ENCODE assay signal across 22 cellular contexts in genomic region chr4:2465032-2465431, GRCh38. TPM values are rescaled to one million over a fixed set of nuclear protein-coding genes. Genes with fewer than 3 reads are reported as not detected.
DNase-seq lines count a peak whose midpoint lies in the region; ATAC-seq, FAIRE-seq and TF ChIP-seq lines count a peak whose summit lies in the region.
"Had no signal": no experiment of that assay in that cellular context is flagged by ENCODE, and none has a peak within 500 bp of the region (broad histone marks: within the 10 kb centered on the region; RNA-seq: fewer than 3 reads in every experiment).

No MANE protein-coding gene starts in this region.

- peaks cover 34% of the 10 kb centered on the region for H3K4me1 ChIP-seq in HepG2 (ENCODE audit: insufficient read depth, low read length)
- peaks cover 0 to 14% (median 4%) of the 10 kb centered on the region in 4 donors for H3K4me1 ChIP-seq in right lobe of liver
- peaks cover 8 to 15% of the 10 kb centered on the region in 2 donors for H3K4me1 ChIP-seq in kidney (ENCODE audit: control insufficient read depth in 1 of 2, insufficient read depth in 1 of 2, low read depth in 1 of 2, low read length in 2 of 2)
- peaks cover 11 to 46% (median 30%) of the 10 kb centered on the region in 6 donors for H3K4me1 ChIP-seq in spleen
- H3K4me1 ChIP-seq in gastrocnemius medialis, result peaks cover 15 to 19% of the 10 kb centered on the region in 2 donors

- no peak for TF ChIP-seq POLR2A in HepG2 (IDR thresholded peaks at IDR 0.05; ENCODE audit: insufficient read depth in 1 of 2, low read depth in 2 of 2, low read length in 2 of 2)
- no peak for TF ChIP-seq POLR2A in right lobe of liver (IDR thresholded peaks at IDR 0.05)
- TF ChIP-seq POLR2A in spleen (IDR thresholded peaks at IDR 0.05), result no peak
- no peak for TF ChIP-seq POLR2A in gastrocnemius medialis (IDR thresholded peaks at IDR 0.05)

- H3K9ac ChIP-seq in HepG2 (ENCODE audit: insufficient read depth, low read depth, low read length) (no peak overlapping the region), kidney (ENCODE audit: low read length in 2 of 2) (no peak overlapping the region)
- H3K9ac ChIP-seq: BLaER1 had no signal

- ATAC-seq in HepG2 (no peak), right lobe of liver (no peak), HG02884 (IDR thresholded peaks at IDR 0.05; ENCODE audit: unreplicated experiment) (no peak), gastrocnemius medialis (no peak)
- ATAC-seq: GM23338 had no signal

- peaks cover 20% of the 10 kb centered on the region for H3K79me2 ChIP-seq in HepG2 (ENCODE audit: insufficient read depth, low read length)

- CTCF ChIA-PET in HepG2 (lab: Yijun Ruan, JAX; ENCODE audit: low intra/inter-chr PET ratio, low total read pairs), result no interaction called here

- no peak overlapping the region for H2AFZ ChIP-seq in HepG2 (ENCODE audit: low read length)
- H2AFZ ChIP-seq: GM23338 had no signal

- H4K20me1 ChIP-seq in HepG2 (ENCODE audit: insufficient read depth, low read length), result peaks cover 4% of the 10 kb centered on the region

- H3K27ac ChIP-seq in HepG2 (ENCODE audit: extremely low read length, insufficient read depth, low read length) (no peak overlapping the region), right lobe of liver (no peak overlapping the region), kidney (ENCODE audit: low read depth in 2 of 2, low read length in 2 of 2) (no peak overlapping the region), spleen (no peak overlapping the region), gastrocnemius medialis (no peak overlapping the region)
- H3K27ac ChIP-seq: BLaER1 had no signal

- DNase-seq in HepG2 (ENCODE audit: low spot score) (no peak), right lobe of liver (no peak), kidney (peak; percentile 39), spleen (peak; percentile 39), gastrocnemius medialis (no peak)
- no peak for DNase-seq in stimulated activated CD4-positive, alpha-beta T cell treated with anti-CD3 and anti-CD28 coated beads, Interleukin-4, amount 100 ng/mL, for 4 hours
- DNase-seq: 8988T; CD4-positive, alpha-beta memory T cell; DMS153; DMS79; GDM1; HCEC 1CT; HFFc6 had no signal

- TF ChIP-seq CTCF in HepG2 (CRISPR knock-in tag; IDR thresholded peaks at IDR 0.05), result no peak
- TF ChIP-seq CTCF in right lobe of liver (IDR thresholded peaks at IDR 0.05), result no peak
- no peak for TF ChIP-seq CTCF in kidney (IDR thresholded peaks at IDR 0.05; ENCODE audit: borderline replicate concordance, extremely low read depth, insufficient read depth)
- no peak for TF ChIP-seq CTCF in spleen (IDR thresholded peaks at IDR 0.05 in 8 of 11, conservative IDR thresholded peaks at IDR 0.05 in 3 of 11)
- TF ChIP-seq CTCF in gastrocnemius medialis (IDR thresholded peaks at IDR 0.05 in 4 of 5, conservative IDR thresholded peaks at IDR 0.05 in 1 of 5), result no peak

- no peak for TF ChIP-seq EP300 in HepG2 (IDR thresholded peaks at IDR 0.05; ENCODE audit: low read depth in 2 of 2, low read length in 2 of 2)
- TF ChIP-seq EP300 in HepG2 (CRISPR knock-in tag; IDR thresholded peaks at IDR 0.05; ENCODE audit: borderline replicate concordance), result no peak

- no TSS peak for BruUV-seq in HepG2 (replicated peaks; lab: Mats Ljungman, UMichigan)

- TF ChIP-seq RAD21 in HepG2 (CRISPR knock-in tag; IDR thresholded peaks at IDR 0.05), result no peak

- no peak for FAIRE-seq in HepG2 (lab: Jason Lieb, UNC)
- no peak for FAIRE-seq in kidney (lab: Jason Lieb, UNC)
- FAIRE-seq: GM12892, GM18507, H54 had no signal

- in situ Hi-C loops in HepG2 (cut with HindIII; ENCODE audit: extremely low pct_ligation_motif_present, low pct_unique_long_range_greater_than_20kb), result no loop called here
- in situ Hi-C loops in gastrocnemius medialis (cut with MboI; ENCODE audit: low sequenced_read_pairs in 4 of 4), result loop anchor here in 3 of 4 donors (10.0 to 25.0 kb wide), 2 partner anchors 240 to 253 kb away; no protein-coding TSS in a partner anchor

- H3K36me3 ChIP-seq in HepG2 (replicated peaks in 1 of 2; ENCODE audit: control insufficient read depth in 1 of 2, insufficient read depth in 2 of 2, low read length in 2 of 2), result no peaks in the 10 kb centered on the region; a peak in 1 of 5 replicates
- no peaks in the 10 kb centered on the region for H3K36me3 ChIP-seq in right lobe of liver
- no peaks in the 10 kb centered on the region for H3K36me3 ChIP-seq in kidney (ENCODE audit: control insufficient read depth in 1 of 2, insufficient read depth in 2 of 2, low read length in 2 of 2)
- H3K36me3 ChIP-seq in spleen, result no peaks in the 10 kb centered on the region
- no peaks in the 10 kb centered on the region for H3K36me3 ChIP-seq in gastrocnemius medialis
- H3K36me3 ChIP-seq: BLaER1 had no signal

- WGBS in HepG2 (ENCODE audit: low lambda C conversion rate), result 80% methylated on average over 1 of the region's 6 CpGs
- WGBS in right lobe of liver (ENCODE audit: insufficient coverage, low coverage, low lambda C conversion rate, missing lambda C conversion rate), result 100% methylated on average over 1 of the region's 6 CpGs
- 90 to 97% (median 95%) methylated on average over 5 to 6 of the region's 6 CpGs for WGBS in spleen, 5 donors

- POLR2A ChIA-PET in HepG2 (lab: Yijun Ruan, JAX), result no interaction called here

- no peak overlapping the region for H3K4me2 ChIP-seq in HepG2 (ENCODE audit: low read depth, low read length)
- H3K4me2 ChIP-seq: BLaER1, GM23338 had no signal

- H3K27me3 ChIP-seq in HepG2 (ENCODE audit: control insufficient read depth in 1 of 2, insufficient read depth in 2 of 2, low read length in 2 of 2) (peaks cover 3 to 19% of the 10 kb centered on the region in 2 experiments; a peak in 4 of 5 replicates), right lobe of liver (no peaks in the 10 kb centered on the region), spleen (replicated peaks in 1 of 7) (peaks cover 0 to 26% (median 0%) of the 10 kb centered on the region in 7 donors), gastrocnemius medialis (no peaks in the 10 kb centered on the region)

- intact Hi-C loops in HepG2 (cut with micrococcal nuclease; ENCODE audit: unreplicated experiment) (loop anchor here (10.0 kb wide), 1 partner anchor 220 kb away; the partner anchor contains the start of genes HAUS3 and POLN), right lobe of liver (cut with DNase I) (no loop called here), kidney (cut with DNase I) (no loop called here), spleen (cut with DNase I; ENCODE audit: low total_unique reads) (no loop called here), gastrocnemius medialis (cut with DNase I; ENCODE audit: low total_unique reads) (loop anchor here (5.0 to 10.0 kb wide), 2 partner anchors 203 to 460 kb away; partner anchors contain the start of genes MXD4 and NELFA)

- no peak overlapping the region for H3K4me3 ChIP-seq in HepG2 (replicated peaks in 1 of 3; ENCODE audit: insufficient read depth in 1 of 3, low read depth in 2 of 3, low read length in 3 of 3)
- H3K4me3 ChIP-seq in right lobe of liver, result no peak overlapping the region
- no peak overlapping the region for H3K4me3 ChIP-seq in kidney (ENCODE audit: low read length in 2 of 2)
- no peak overlapping the region for H3K4me3 ChIP-seq in spleen
- no peak overlapping the region for H3K4me3 ChIP-seq in gastrocnemius medialis
- H3K4me3 ChIP-seq: BLaER1, GM23338 had no signal

- no peaks in the 10 kb centered on the region for H3K9me3 ChIP-seq in HepG2 (ENCODE audit: low read length)
- H3K9me3 ChIP-seq in right lobe of liver, result no peaks in the 10 kb centered on the region
- no peaks in the 10 kb centered on the region for H3K9me3 ChIP-seq in kidney (ENCODE audit: control insufficient read depth in 1 of 2, low read length in 2 of 2)
- no peaks in the 10 kb centered on the region for H3K9me3 ChIP-seq in spleen
- no peaks in the 10 kb centered on the region for H3K9me3 ChIP-seq in gastrocnemius medialis
- H3K9me3 ChIP-seq: BLaER1 had no signal

RNA-seq across cellular contexts. Expression of gene RNF4, which starts 3.9 kb away (rescaled TPM):
- total RNA-seq in HepG2 (2016; rRNA removed; fragmentation: Illumina TruSeq; extraction: Trizol) (38.1 and 46.7 TPM in 2 replicates), right lobe of liver (10 to 100 TPM; 16.2 to 22.5 (median 18.0) TPM), kidney (61.5 TPM), spleen (10 to 100 TPM; 57.4 to 82.5 (median 66.4) TPM), gastrocnemius medialis (10 to 100 TPM; 21.7 to 48.7 (median 34.7) TPM)
- total RNA-seq in HepG2 (2016; cell fraction: cytosol; rRNA removed; fragmentation: Illumina TruSeq; extraction: Trizol; ENCODE audit: low read depth), result 16.3 and 17.2 TPM in 2 replicates
- total RNA-seq in HepG2 (2016; cell fraction: insoluble cytoplasmic fraction; rRNA removed; fragmentation: Illumina TruSeq; extraction: Trizol), result 36.0 and 47.6 TPM in 2 replicates
- 24.2 and 25.2 TPM in 2 replicates for total RNA-seq in HepG2 (2016; cell fraction: membrane; rRNA removed; fragmentation: Illumina TruSeq; extraction: Trizol)
- total RNA-seq in HepG2 (2016; cell fraction: nucleus; rRNA removed; fragmentation: Illumina TruSeq; extraction: Trizol), result 34.8 and 37.0 TPM in 2 replicates
- polyA plus RNA-seq in HepG2 (2011; rRNA removed) (40.3 and 45.1 TPM in 2 replicates), kidney (ENCODE audit: insufficient read depth, low read depth, low replicate concordance) (24.2 TPM), spleen (10 to 100 TPM; 22.0 to 35.4 (median 24.0) TPM)
- 34.5 and 42.3 TPM in 2 replicates for polyA plus RNA-seq in HepG2 (2011; cell fraction: cytosol; rRNA removed)
- 33.3 and 33.4 TPM in 2 replicates for polyA plus RNA-seq in HepG2 (2011; cell fraction: nucleus; rRNA removed)
- 27.9 and 28.2 TPM in 2 replicates for polyA plus RNA-seq in HepG2 (2012)
- polyA plus RNA-seq in HepG2 (2016; cell fraction: cytosol; fragmentation: Illumina TruSeq; extraction: Trizol; ENCODE audit: low read depth), result 3.3 and 5.5 TPM in 2 replicates
- 45.3 and 46.1 TPM in 2 replicates for polyA plus RNA-seq in HepG2 (2016; cell fraction: insoluble cytoplasmic fraction; fragmentation: Illumina TruSeq; extraction: Trizol; ENCODE audit: low read depth)
- 12.0 and 14.1 TPM in 2 replicates for polyA plus RNA-seq in HepG2 (2016; cell fraction: membrane; fragmentation: Illumina TruSeq; extraction: Trizol; ENCODE audit: low read depth)
- polyA plus RNA-seq in HepG2 (2016; cell fraction: nucleus; fragmentation: Illumina TruSeq; extraction: Trizol; ENCODE audit: insufficient read depth, low read depth), result 33.1 and 33.8 TPM in 2 replicates
- 65.3 and 74.2 TPM in 2 replicates for polyA minus RNA-seq in HepG2 (2011; rRNA and poly(A)+ RNA removed; ENCODE audit: low replicate concordance)
- polyA minus RNA-seq in HepG2 (2011; cell fraction: cytosol; rRNA and poly(A)+ RNA removed), result 36.1 and 36.8 TPM in 2 replicates
- polyA minus RNA-seq in HepG2 (2011; cell fraction: nucleus; rRNA and poly(A)+ RNA removed), result 55.2 and 60.3 TPM in 2 replicates

RNA-seq across cellular contexts. Expression of gene CFAP99, which starts 46.3 kb away (rescaled TPM):
- total RNA-seq in HepG2 (2016; rRNA removed; fragmentation: Illumina TruSeq; extraction: Trizol) (not detected in 2 replicates), right lobe of liver (under 1 TPM in 5 of 6 experiments, not detected in 1; 0.25 to 0.86 (median 0.29) TPM), kidney (1.7 TPM), spleen (under 1 TPM in 1 of 7 donors, not detected in 6; 0.22 TPM), gastrocnemius medialis (not detected)
- not detected in 2 replicates for total RNA-seq in HepG2 (2016; cell fraction: cytosol; rRNA removed; fragmentation: Illumina TruSeq; extraction: Trizol; ENCODE audit: low read depth)
- not detected in 2 replicates for total RNA-seq in HepG2 (2016; cell fraction: insoluble cytoplasmic fraction; rRNA removed; fragmentation: Illumina TruSeq; extraction: Trizol)
- not detected in 2 replicates for total RNA-seq in HepG2 (2016; cell fraction: membrane; rRNA removed; fragmentation: Illumina TruSeq; extraction: Trizol)
- total RNA-seq in HepG2 (2016; cell fraction: nucleus; rRNA removed; fragmentation: Illumina TruSeq; extraction: Trizol), result not detected in 2 replicates
- polyA plus RNA-seq in HepG2 (2011; rRNA removed) (0.07 TPM in 1 of 2 replicates, not detected in the other), kidney (ENCODE audit: insufficient read depth, low read depth, low replicate concordance) (1.5 TPM), spleen (under 1 TPM in 1 of 3 donors, not detected in 2; 0.13 TPM)
- polyA plus RNA-seq in HepG2 (2011; cell fraction: cytosol; rRNA removed), result 0.07 TPM in 1 of 2 replicates, not detected in the other
- polyA plus RNA-seq in HepG2 (2011; cell fraction: nucleus; rRNA removed), result 0.29 TPM in 1 of 2 replicates, not detected in the other
- polyA plus RNA-seq in HepG2 (2012), result not detected in 2 replicates
- not detected in 2 replicates for polyA plus RNA-seq in HepG2 (2016; cell fraction: cytosol; fragmentation: Illumina TruSeq; extraction: Trizol; ENCODE audit: low read depth)
- not detected in 2 replicates for polyA plus RNA-seq in HepG2 (2016; cell fraction: insoluble cytoplasmic fraction; fragmentation: Illumina TruSeq; extraction: Trizol; ENCODE audit: low read depth)
- not detected in 2 replicates for polyA plus RNA-seq in HepG2 (2016; cell fraction: membrane; fragmentation: Illumina TruSeq; extraction: Trizol; ENCODE audit: low read depth)
- polyA plus RNA-seq in HepG2 (2016; cell fraction: nucleus; fragmentation: Illumina TruSeq; extraction: Trizol; ENCODE audit: insufficient read depth, low read depth), result not detected in 2 replicates
- polyA minus RNA-seq in HepG2 (2011; rRNA and poly(A)+ RNA removed; ENCODE audit: low replicate concordance), result not detected in 2 replicates
- polyA minus RNA-seq in HepG2 (2011; cell fraction: cytosol; rRNA and poly(A)+ RNA removed), result not detected in 2 replicates
- polyA minus RNA-seq in HepG2 (2011; cell fraction: nucleus; rRNA and poly(A)+ RNA removed), result not detected in 2 replicates
- total RNA-seq: A673, Daoy, GM23338, HFFc6 had no signal
- polyA plus RNA-seq: AG04450; CD4-positive, alpha-beta memory T cell; GM23338 had no signal

RNA-seq across cellular contexts. Expression of gene ZFYVE28, which starts 46.6 kb away (rescaled TPM):
- 0.22 and 0.24 TPM in 2 replicates for total RNA-seq in HepG2 (2016; rRNA removed; fragmentation: Illumina TruSeq; extraction: Trizol)
- not detected in 2 replicates for total RNA-seq in HepG2 (2016; cell fraction: cytosol; rRNA removed; fragmentation: Illumina TruSeq; extraction: Trizol; ENCODE audit: low read depth)
- total RNA-seq in HepG2 (2016; cell fraction: insoluble cytoplasmic fraction; rRNA removed; fragmentation: Illumina TruSeq; extraction: Trizol), result 0.13 and 0.19 TPM in 2 replicates
- 0.14 and 0.22 TPM in 2 replicates for total RNA-seq in HepG2 (2016; cell fraction: membrane; rRNA removed; fragmentation: Illumina TruSeq; extraction: Trizol)
- 0.25 TPM in 1 of 2 replicates, not detected in the other for total RNA-seq in HepG2 (2016; cell fraction: nucleus; rRNA removed; fragmentation: Illumina TruSeq; extraction: Trizol)
- polyA plus RNA-seq in HepG2 (2011; rRNA removed), result 0.12 and 0.30 TPM in 2 replicates
- 0.09 TPM in 2 replicates for polyA plus RNA-seq in HepG2 (2011; cell fraction: cytosol; rRNA removed)
- 0.69 and 1.4 TPM in 2 replicates for polyA plus RNA-seq in HepG2 (2011; cell fraction: nucleus; rRNA removed)
- 0.04 and 0.31 TPM in 2 replicates for polyA plus RNA-seq in HepG2 (2012)
- 0.03 and 0.14 TPM in 2 replicates for polyA plus RNA-seq in HepG2 (2016; cell fraction: cytosol; fragmentation: Illumina TruSeq; extraction: Trizol; ENCODE audit: low read depth)
- 0.22 and 0.24 TPM in 2 replicates for polyA plus RNA-seq in HepG2 (2016; cell fraction: insoluble cytoplasmic fraction; fragmentation: Illumina TruSeq; extraction: Trizol; ENCODE audit: low read depth)
- not detected in 2 replicates for polyA plus RNA-seq in HepG2 (2016; cell fraction: membrane; fragmentation: Illumina TruSeq; extraction: Trizol; ENCODE audit: low read depth)
- 0.19 and 0.61 TPM in 2 replicates for polyA plus RNA-seq in HepG2 (2016; cell fraction: nucleus; fragmentation: Illumina TruSeq; extraction: Trizol; ENCODE audit: insufficient read depth, low read depth)
- 0.72 and 3.2 TPM in 2 replicates for polyA minus RNA-seq in HepG2 (2011; rRNA and poly(A)+ RNA removed; ENCODE audit: low replicate concordance)
- 0.26 TPM in 1 of 2 replicates, not detected in the other for polyA minus RNA-seq in HepG2 (2011; cell fraction: cytosol; rRNA and poly(A)+ RNA removed)
- polyA minus RNA-seq in HepG2 (2011; cell fraction: nucleus; rRNA and poly(A)+ RNA removed), result 0.52 TPM in 1 of 2 replicates, not detected in the other
- total RNA-seq in right lobe of liver, result 1 to 10 TPM; 2.5 to 9.6 (median 4.8) TPM
- 18.9 TPM for total RNA-seq in kidney
- 8.0 TPM for polyA plus RNA-seq in kidney (ENCODE audit: insufficient read depth, low read depth, low replicate concordance)
- 10 to 100 TPM; 11.2 to 31.3 (median 15.7) TPM for total RNA-seq in spleen
- 1 to 10 TPM; 2.7 to 8.5 (median 7.8) TPM for polyA plus RNA-seq in spleen
- total RNA-seq in gastrocnemius medialis, result 1 to 10 TPM; 1.8 to 6.0 (median 3.4) TPM

Comparison
In these comparisons a context has a peak if more than half of its experiments do, and no peak if none do; other contexts are left out.
1. intact Hi-C loops: an anchor here in HepG2 (10.0 kb wide) and gastrocnemius medialis (5.0 to 10.0 kb wide); none called in right lobe of liver, kidney and spleen.
2. DNase-seq: peak in kidney (single experiment) and spleen (single experiment); none in HepG2 (single experiment), right lobe of liver (0 of 3), stimulated activated CD4-positive, alpha-beta T cell treated with anti-CD3 and anti-CD28 coated beads, Interleukin-4, amount 100 ng/mL, for 4 hours (0 of 2) and gastrocnemius medialis (0 of 2).